14 cellular contexts compared by ENCODE assay signal in genomic region chr20:35385733-35386132, GRCh38. TPM values are rescaled to one million over a fixed set of nuclear protein-coding genes. Genes with fewer than 3 reads are reported as not detected.
DNase-seq lines count a peak whose midpoint lies in the region; ATAC-seq and TF ChIP-seq lines count a peak whose summit lies in the region.
"Had no signal": no experiment of that assay in that cellular context is flagged by ENCODE, and none has a peak within 500 bp of the region (broad histone marks: within the 10 kb centered on the region; RNA-seq: fewer than 3 reads in every experiment).

No MANE protein-coding gene starts in this region.

- no peaks in the 10 kb centered on the region for H3K9me3 Mint-ChIP-seq in osteocyte (ENCODE audit: unreplicated experiment)
- H3K9me3 Mint-ChIP-seq: CD8-positive, alpha-beta memory T cell; IgD-negative memory B cell had no signal

- H3K27ac Mint-ChIP-seq in osteocyte (ENCODE audit: unreplicated experiment) = peak overlapping the region; percentile 60
- H3K27ac Mint-ChIP-seq: IgD-negative memory B cell had no signal

- DNase-seq in HCEC 1CT (peak; percentile 51), cardiac fibroblast (ENCODE audit: low read depth in 2 of 2) (peak; percentile 52 to 57), fibroblast of mammary gland (ENCODE audit: low read depth) (peak; percentile 45), osteocyte (ENCODE audit: extremely low spot score, unreplicated experiment) (no peak), NOMO-1 treated with DMSO at 0.1 percent for 48 hours (lab: John Stamatoyannopoulos, UW; ENCODE audit: unreplicated experiment) (no peak)
- no peak for DNase-seq in stimulated activated naive CD4-positive, alpha-beta T cell (lab: John Stamatoyannopoulos, UW)
- DNase-seq in stimulated activated naive CD8-positive, alpha-beta T cell treated with anti-CD3 and anti-CD28 coated beads, Interleukin-15, Interleukin-2, amounts not matched to agents 100 U/mL and 50 U/mL, for 24 hours = no peak
- DNase-seq: 8988T; AML-193; Caco-2; CD8-positive, alpha-beta memory T cell had no signal

- no peaks in the 10 kb centered on the region for H3K27me3 Mint-ChIP-seq in osteocyte (ENCODE audit: unreplicated experiment)
- H3K27me3 Mint-ChIP-seq: CD8-positive, alpha-beta memory T cell; IgD-negative memory B cell had no signal

- H3K4me3 Mint-ChIP-seq in osteocyte (ENCODE audit: unreplicated experiment) = no peak overlapping the region
- H3K4me3 Mint-ChIP-seq: CD8-positive, alpha-beta memory T cell; IgD-negative memory B cell had no signal

- H3K4me3 ChIP-seq in cardiac fibroblast (replicated peaks in 1 of 2; ENCODE audit: low read depth in 2 of 2, low read length in 2 of 2) (no peak overlapping the region), fibroblast of mammary gland (ENCODE audit: control insufficient read depth, low read depth, low read length) (no peak overlapping the region)
- H3K4me3 ChIP-seq: BLaER1 had no signal

- ATAC-seq in stimulated activated naive CD8-positive, alpha-beta T cell treated with anti-CD3 and anti-CD28 coated beads, Interleukin-15, Interleukin-2, amounts not matched to agents 100 U/mL and 50 U/mL, for 24 hours = no peak

- no peak for TF ChIP-seq CTCF in cardiac fibroblast (IDR thresholded peaks at IDR 0.05; ENCODE audit: low read depth, low read length)
- TF ChIP-seq CTCF in fibroblast of mammary gland (conservative IDR thresholded peaks at IDR 0.05; ENCODE audit: control insufficient read depth, insufficient read depth, low read depth, low read length) = no peak
- no peak for TF ChIP-seq CTCF in osteocyte (IDR thresholded peaks at IDR 0.05)

- peaks cover 23% of the 10 kb centered on the region for H3K4me1 Mint-ChIP-seq in osteocyte (ENCODE audit: unreplicated experiment)

- H3K36me3 Mint-ChIP-seq in osteocyte (ENCODE audit: unreplicated experiment) = peaks cover 25% of the 10 kb centered on the region

RNA-seq across cellular contexts. Expression of gene UQCC1, which starts 26.0 kb away (rescaled TPM):
- total RNA-seq in osteocyte = 41.1 and 42.2 TPM in 2 replicates

RNA-seq across cellular contexts. Expression of gene GDF5, which starts 52.3 kb away (rescaled TPM):
- total RNA-seq in osteocyte = 4.7 and 6.3 TPM in 2 replicates
- total RNA-seq: Caco-2; CD8-positive, alpha-beta memory T cell; HT-29 had no signal

Comparison
In these comparisons a context has a peak if more than half of its experiments do, and no peak if none do; other contexts are left out.
1. DNase-seq: peak in HCEC 1CT (single experiment), cardiac fibroblast (2 of 2) and fibroblast of mammary gland (single experiment); none in osteocyte (single experiment), stimulated activated naive CD4-positive, alpha-beta T cell (0 of 6), NOMO-1 treated with DMSO at 0.1 percent for 48 hours (single experiment) and stimulated activated naive CD8-positive, alpha-beta T cell treated with anti-CD3 and anti-CD28 coated beads, Interleukin-15, Interleukin-2, amounts not matched to agents 100 U/mL and 50 U/mL, for 24 hours (single experiment).